33 cellular contexts compared by ENCODE assay signal in the genomic region with DNA sequence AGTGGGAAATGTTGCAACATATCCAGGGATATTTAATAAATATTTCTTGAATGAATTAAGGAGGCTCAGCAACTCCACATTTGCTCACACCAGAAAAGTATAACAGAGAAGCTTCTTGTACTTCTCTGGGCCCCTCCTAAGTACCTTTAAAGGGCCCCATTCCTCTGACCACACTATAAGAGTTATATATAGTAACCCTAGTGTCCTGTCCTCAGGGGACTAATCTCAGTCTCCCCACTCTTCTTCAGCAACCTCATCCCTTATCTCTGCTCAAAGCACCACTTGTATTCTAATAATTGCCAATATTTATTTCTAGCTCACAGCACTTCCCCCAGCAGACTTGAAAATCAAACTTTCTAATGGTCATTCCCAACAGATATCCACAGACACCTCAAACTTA.
"Had no signal": no experiment of that assay in that cellular context is flagged by ENCODE, and none has a peak within 500 bp of the region (broad histone marks: within the 10 kb centered on the region; RNA-seq: fewer than 3 reads in every experiment).

No MANE protein-coding gene starts in this region.

- ATAC-seq: activated CD4-positive, alpha-beta T cell treated with anti-CD3 and anti-CD28 coated beads for 36 hours; activated CD8-positive, alpha-beta memory T cell treated with anti-CD3 and anti-CD28 coated beads, Interleukin-2, amount 10 ng/mL, durations not matched to agents 7 days and 5 days; activated CD8-positive, alpha-beta T cell treated with anti-CD3 and anti-CD28 coated beads, Interleukin-2, amount 10 ng/mL, durations not matched to agents 7 days and 5 days; activated naive CD8-positive, alpha-beta T cell treated with anti-CD3 and anti-CD28 coated beads, Interleukin-2, amount 50 U/mL, for 24 hours; body of pancreas; effector memory CD8-positive, alpha-beta T cell; foreskin keratinocyte; gastrocnemius medialis; T-helper 17 cell had no signal

- H3K9me3 Mint-ChIP-seq: activated CD4-positive, alpha-beta memory T cell treated with anti-CD3 and anti-CD28 coated beads for 36 hours; activated CD4-positive, alpha-beta T cell treated with anti-CD3 and anti-CD28 coated beads, Interleukin-2, amount 10 ng/mL, durations not matched to agents 24 days and 14 days; activated naive CD4-positive, alpha-beta T cell treated with anti-CD3 and anti-CD28 coated beads for 36 hours; activated naive CD4-positive, alpha-beta T cell treated with anti-CD3 and anti-CD28 coated beads, Interleukin-2, amount 50 U/mL, for 24 hours; activated naive CD8-positive, alpha-beta T cell treated with anti-CD3 and anti-CD28 coated beads for 36 hours; activated naive CD8-positive, alpha-beta T cell treated with anti-CD3 and anti-CD28 coated beads, Interleukin-2, amount 50 U/mL, for 24 hours; activated T-helper 1 cell treated with anti-CD3 and anti-CD28 coated beads, Interleukin-12 subunit alpha, Interleukin-12 subunit beta, Interleukin-2, Interleukin-4 antibody, amounts not matched to agents 30 ng/mL and 10 ng/mL and 1 ng/mL, durations not matched to agents 14 hours and 24 hours and 36 hours; activated T-helper 2 cell treated with anti-CD3 and anti-CD28 coated beads, Interferon-gamma antibody, Interleukin-2, Interleukin-4, amounts not matched to agents 10 μg/mL and 5 μg/mL and 100 μg/mL, durations not matched to agents 14 hours and 24 hours and 36 hours; effector memory CD8-positive, alpha-beta T cell; T-helper 2 cell treated with Interferon-gamma antibody and Interleukin-4, amounts not matched to agents 5 μg/mL and 100 μg/mL, for 36 hours had no signal

- H3K4me1 Mint-ChIP-seq: activated CD4-positive, alpha-beta T cell treated with anti-CD3 and anti-CD28 coated beads for 36 hours; activated CD4-positive, alpha-beta T cell treated with anti-CD3 and anti-CD28 coated beads, Interleukin-2, amount 10 ng/mL, durations not matched to agents 24 days and 14 days; activated CD8-positive, alpha-beta memory T cell treated with anti-CD3 and anti-CD28 coated beads, Interleukin-2, amount 10 ng/mL, durations not matched to agents 7 days and 5 days; activated naive CD4-positive, alpha-beta T cell treated with anti-CD3 and anti-CD28 coated beads, Interleukin-2, amount 50 U/mL, for 24 hours; activated naive CD8-positive, alpha-beta T cell treated with anti-CD3 and anti-CD28 coated beads for 36 hours; activated naive CD8-positive, alpha-beta T cell treated with anti-CD3 and anti-CD28 coated beads, Interleukin-2, amount 50 U/mL, for 24 hours had no signal

- H3K27ac Mint-ChIP-seq: activated CD4-positive, alpha-beta memory T cell treated with anti-CD3 and anti-CD28 coated beads for 36 hours; activated CD4-positive, alpha-beta T cell treated with anti-CD3 and anti-CD28 coated beads for 36 hours; activated CD4-positive, alpha-beta T cell treated with anti-CD3 and anti-CD28 coated beads, Interleukin-2, amount 10 ng/mL, durations not matched to agents 24 days and 14 days; activated CD8-positive, alpha-beta memory T cell treated with anti-CD3 and anti-CD28 coated beads, Interleukin-2, amount 10 ng/mL, durations not matched to agents 7 days and 5 days; activated CD8-positive, alpha-beta T cell treated with anti-CD3 and anti-CD28 coated beads, Interleukin-2, amount 10 ng/mL, durations not matched to agents 7 days and 5 days; activated naive CD4-positive, alpha-beta T cell treated with anti-CD3 and anti-CD28 coated beads for 36 hours; activated naive CD4-positive, alpha-beta T cell treated with anti-CD3 and anti-CD28 coated beads, Interleukin-2, amount 50 U/mL, for 24 hours; activated naive CD8-positive, alpha-beta T cell treated with anti-CD3 and anti-CD28 coated beads for 36 hours; activated naive CD8-positive, alpha-beta T cell treated with anti-CD3 and anti-CD28 coated beads, Interleukin-2, amount 50 U/mL, for 24 hours; activated T-helper 1 cell treated with anti-CD3 and anti-CD28 coated beads, Interleukin-12 subunit alpha, Interleukin-12 subunit beta, Interleukin-2, Interleukin-4 antibody, amounts not matched to agents 30 ng/mL and 10 ng/mL and 1 ng/mL, durations not matched to agents 14 hours and 24 hours and 36 hours; activated T-helper 2 cell treated with anti-CD3 and anti-CD28 coated beads, Interferon-gamma antibody, Interleukin-2, Interleukin-4, amounts not matched to agents 10 μg/mL and 5 μg/mL and 100 μg/mL, durations not matched to agents 14 hours and 24 hours and 36 hours; effector memory CD8-positive, alpha-beta T cell; T-helper 17 cell; T-helper 2 cell treated with Interferon-gamma antibody and Interleukin-4, amounts not matched to agents 5 μg/mL and 100 μg/mL, for 36 hours had no signal

- H3K4me3 ChIP-seq: adrenal gland, body of pancreas, breast epithelium, esophagus muscularis mucosa, gastrocnemius medialis had no signal

- DNase-seq: activated CD4-positive, alpha-beta memory T cell treated with anti-CD3 and anti-CD28 coated beads for 36 hours; activated CD4-positive, alpha-beta T cell treated with anti-CD3 and anti-CD28 coated beads for 36 hours; activated CD4-positive, alpha-beta T cell treated with anti-CD3 and anti-CD28 coated beads, Interleukin-2, amount 10 ng/mL, durations not matched to agents 24 days and 14 days; activated CD4-positive, CD25-positive, alpha-beta regulatory T cell; activated CD4-positive, CD25-positive, alpha-beta regulatory T cell treated with anti-CD3 and anti-CD28 coated beads, Interleukin-2, amount 50 U/mL, for 72 hours; activated CD8-positive, alpha-beta memory T cell treated with anti-CD3 and anti-CD28 coated beads, Interleukin-2, amount 10 ng/mL, durations not matched to agents 7 days and 5 days; activated CD8-positive, alpha-beta memory T cell treated with anti-CD3 and anti-CD28 coated beads, Interleukin-2, amount 50 U/mL, for 4 hours; activated CD8-positive, alpha-beta T cell treated with anti-CD3 and anti-CD28 coated beads, Interleukin-2, amount 10 ng/mL, durations not matched to agents 7 days and 5 days; activated effector memory CD4-positive, alpha-beta T cell treated with anti-CD3 and anti-CD28 coated beads, Interleukin-2, amount 50 U/mL, for 16 hours; activated naive CD4-positive, alpha-beta T cell treated with anti-CD3 and anti-CD28 coated beads for 36 hours; activated naive CD8-positive, alpha-beta T cell treated with anti-CD3 and anti-CD28 coated beads for 36 hours; activated naive CD8-positive, alpha-beta T cell treated with anti-CD3 and anti-CD28 coated beads, Interleukin-2, amount 50 U/mL, for 24 hours; activated T-cell treated with anti-CD3 and anti-CD28 coated beads, Interleukin-2, amount 50 U/mL, for 1 hour; activated T-cell treated with anti-CD3 and anti-CD28 coated beads, Interleukin-2, amount 50 U/mL, for 48 hours; adrenal gland; body of pancreas; caudate nucleus; cortex of kidney; dermis blood vessel endothelial cell; effector CD4-positive, alpha-beta T cell; effector memory CD8-positive, alpha-beta T cell; erythroblast; foreskin keratinocyte; gastrocnemius medialis; T-helper 1 cell; T-helper 17 cell; T1000 had no signal

- H3K36me3 Mint-ChIP-seq: activated CD4-positive, alpha-beta memory T cell treated with anti-CD3 and anti-CD28 coated beads for 36 hours; activated CD8-positive, alpha-beta memory T cell treated with anti-CD3 and anti-CD28 coated beads, Interleukin-2, amount 10 ng/mL, durations not matched to agents 7 days and 5 days; activated naive CD4-positive, alpha-beta T cell treated with anti-CD3 and anti-CD28 coated beads, Interleukin-2, amount 50 U/mL, for 24 hours; activated naive CD8-positive, alpha-beta T cell treated with anti-CD3 and anti-CD28 coated beads for 36 hours had no signal

- H3K27me3 ChIP-seq: adrenal gland, body of pancreas, breast epithelium, esophagus muscularis mucosa, foreskin keratinocyte, gastrocnemius medialis had no signal

- H3K36me3 ChIP-seq: adrenal gland, breast epithelium, esophagus muscularis mucosa, gastrocnemius medialis had no signal

- H3K4me1 ChIP-seq: adrenal gland, body of pancreas, breast epithelium, esophagus muscularis mucosa, foreskin keratinocyte, gastrocnemius medialis had no signal

- H3K27me3 Mint-ChIP-seq: activated CD8-positive, alpha-beta memory T cell treated with anti-CD3 and anti-CD28 coated beads, Interleukin-2, amount 10 ng/mL, durations not matched to agents 7 days and 5 days had no signal

- H3K4me3 Mint-ChIP-seq: activated CD4-positive, alpha-beta memory T cell treated with anti-CD3 and anti-CD28 coated beads for 36 hours; activated CD4-positive, alpha-beta T cell treated with anti-CD3 and anti-CD28 coated beads for 36 hours; activated CD4-positive, alpha-beta T cell treated with anti-CD3 and anti-CD28 coated beads, Interleukin-2, amount 10 ng/mL, durations not matched to agents 24 days and 14 days; activated CD8-positive, alpha-beta memory T cell treated with anti-CD3 and anti-CD28 coated beads, Interleukin-2, amount 10 ng/mL, durations not matched to agents 7 days and 5 days; activated CD8-positive, alpha-beta T cell treated with anti-CD3 and anti-CD28 coated beads, Interleukin-2, amount 10 ng/mL, durations not matched to agents 7 days and 5 days; activated naive CD4-positive, alpha-beta T cell treated with anti-CD3 and anti-CD28 coated beads for 36 hours; activated naive CD4-positive, alpha-beta T cell treated with anti-CD3 and anti-CD28 coated beads, Interleukin-2, amount 50 U/mL, for 24 hours; activated naive CD8-positive, alpha-beta T cell treated with anti-CD3 and anti-CD28 coated beads for 36 hours; activated naive CD8-positive, alpha-beta T cell treated with anti-CD3 and anti-CD28 coated beads, Interleukin-2, amount 50 U/mL, for 24 hours; activated T-helper 1 cell treated with anti-CD3 and anti-CD28 coated beads, Interleukin-12 subunit alpha, Interleukin-12 subunit beta, Interleukin-2, Interleukin-4 antibody, amounts not matched to agents 30 ng/mL and 10 ng/mL and 1 ng/mL, durations not matched to agents 14 hours and 24 hours and 36 hours; effector memory CD8-positive, alpha-beta T cell; T-helper 17 cell; T-helper 2 cell treated with Interferon-gamma antibody and Interleukin-4, amounts not matched to agents 5 μg/mL and 100 μg/mL, for 36 hours had no signal

- H3K27ac ChIP-seq: adrenal gland, body of pancreas, breast epithelium, esophagus muscularis mucosa, foreskin keratinocyte, gastrocnemius medialis had no signal

- H3K9me3 ChIP-seq: adrenal gland, body of pancreas, breast epithelium, esophagus muscularis mucosa, gastrocnemius medialis had no signal
